Comparison of ENCODE assay signal across 18 cellular contexts in genomic region chr1:78231894-78232293, GRCh38.
"Had no signal": no experiment of that assay in that cellular context is flagged by ENCODE, and none has a peak within 500 bp of the region (broad histone marks: within the 10 kb centered on the region; RNA-seq: fewer than 3 reads in every experiment).

No MANE protein-coding gene starts in this region.

- H3K4me2 ChIP-seq: smooth muscle cell had no signal

- ATAC-seq: left lobe of liver; naive thymus-derived CD8-positive, alpha-beta T cell; sciatic nerve; stimulated activated naive CD8-positive, alpha-beta T cell treated with anti-CD3 and anti-CD28 coated beads, Interleukin-15, amount 100 ng/mL, for 72 hours had no signal

- H3K9me3 ChIP-seq: prostate gland, thyroid gland had no signal

- H3K27ac ChIP-seq: prostate gland, right atrium auricular region, thyroid gland had no signal

- H3K36me3 ChIP-seq: prostate gland, right atrium auricular region, thyroid gland had no signal

- DNase-seq: cortex of kidney; effector CD4-positive, alpha-beta T cell; mesenchymal stem cell; naive thymus-derived CD8-positive, alpha-beta T cell; nephron progenitor cell; nucleus accumbens; stimulated activated CD4-positive, alpha-beta T cell treated with anti-CD3 and anti-CD28 coated beads, Interleukin-12 subunit alpha, Interleukin-12 subunit beta, amount 100 ng/mL, for 4 hours; stimulated activated CD4-positive, alpha-beta T cell treated with anti-CD3 and anti-CD28 coated beads, Interleukin-1b, Interleukin-23, amount 100 ng/mL, for 48 hours; stimulated activated CD4-positive, alpha-beta T cell treated with anti-CD3 and anti-CD28 coated beads, Interleukin-4, amount 100 ng/mL, for 1 hour; stimulated activated CD8-positive, alpha-beta memory T cell treated with anti-CD3 and anti-CD28 coated beads, Interleukin-4, amount 100 ng/mL, for 48 hours; stimulated activated naive CD4-positive, alpha-beta T cell; stimulated activated naive CD8-positive, alpha-beta T cell treated with anti-CD3 and anti-CD28 coated beads, Interleukin-15, amount 100 ng/mL, for 72 hours; thyroid gland had no signal

- H3K27me3 ChIP-seq: right atrium auricular region, thyroid gland had no signal

- H3K4me1 ChIP-seq: prostate gland, right atrium auricular region, thyroid gland had no signal

- H3K4me3 ChIP-seq: prostate gland, right atrium auricular region, smooth muscle cell, thyroid gland had no signal
